In the genomic region with DNA sequence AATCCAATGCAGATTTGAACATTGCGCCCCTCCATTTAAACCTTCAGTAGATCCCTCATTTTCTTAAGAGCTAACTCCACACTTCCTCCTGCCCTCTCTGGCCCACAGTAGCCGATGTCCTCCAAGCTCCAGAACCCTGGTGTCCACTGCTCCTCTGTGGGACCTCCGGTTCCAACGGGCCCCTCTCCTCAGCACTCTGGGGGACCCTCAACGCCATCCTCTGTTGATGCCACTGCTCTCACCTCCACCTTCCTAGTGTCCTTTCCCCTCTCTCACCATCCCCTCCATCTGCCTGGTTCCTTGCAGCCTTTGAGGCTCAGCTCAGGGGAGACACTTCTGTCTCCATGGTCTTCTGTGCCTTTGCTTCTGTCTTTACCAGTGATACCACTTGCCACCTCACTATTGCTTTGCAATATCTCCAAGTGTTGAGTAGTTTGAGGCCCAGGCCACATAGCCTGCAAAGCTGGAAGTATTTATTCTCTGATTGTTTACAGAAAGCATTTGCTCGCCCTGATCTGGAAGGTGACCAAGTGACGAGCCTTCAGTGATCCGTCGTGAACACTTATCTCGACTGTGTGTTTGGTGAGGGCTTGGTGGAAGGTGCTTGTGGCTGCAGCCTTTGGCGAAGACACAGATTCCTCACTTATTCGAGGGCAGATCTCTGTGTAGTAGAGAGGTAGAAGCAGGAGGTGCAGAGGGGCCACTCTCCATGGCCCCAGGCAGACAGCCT, we compare ENCODE assay signal across 8 cellular contexts.
"Had no signal": no experiment of that assay in that cellular context is flagged by ENCODE, and none has a peak within 500 bp of the region (broad histone marks: within the 10 kb centered on the region; RNA-seq: fewer than 3 reads in every experiment).

No MANE protein-coding gene starts in this region.

- H3K27ac ChIP-seq: adrenal gland, tibial nerve had no signal

- DNase-seq: activated CD4-positive, CD25-positive, alpha-beta regulatory T cell treated with anti-CD3 and anti-CD28 coated beads, Interleukin-2, amount 50 U/mL, for 72 hours; activated naive CD4-positive, alpha-beta T cell treated with anti-CD3 and anti-CD28 coated beads, Interleukin-2, amount 50 U/mL, for 16 hours; activated T-cell treated with anti-CD3 and anti-CD28 coated beads for 4 hours; adrenal gland; nephron progenitor cell; stimulated activated CD4-positive, alpha-beta T cell treated with anti-CD3 and anti-CD28 coated beads, Interleukin-4, amount 100 ng/mL, for 1 hour; stimulated activated naive B cell treated with anti-CD40 and anti-IgM and Interleukin-4, amounts not matched to agents 10 μg/mL and 1 μg/mL and 100 μg/mL, for 72 hours had no signal

- H3K36me3 ChIP-seq: adrenal gland, tibial nerve had no signal

- H3K27me3 ChIP-seq: adrenal gland, tibial nerve had no signal

- H3K4me3 ChIP-seq: adrenal gland, tibial nerve had no signal

- H3K9me3 ChIP-seq: adrenal gland had no signal

- ATAC-seq: stimulated activated naive B cell treated with anti-CD40 and anti-IgM and Interleukin-4, amounts not matched to agents 10 μg/mL and 1 μg/mL and 100 μg/mL, for 72 hours had no signal
